20 cellular contexts compared by ENCODE assay signal in the genomic region with DNA sequence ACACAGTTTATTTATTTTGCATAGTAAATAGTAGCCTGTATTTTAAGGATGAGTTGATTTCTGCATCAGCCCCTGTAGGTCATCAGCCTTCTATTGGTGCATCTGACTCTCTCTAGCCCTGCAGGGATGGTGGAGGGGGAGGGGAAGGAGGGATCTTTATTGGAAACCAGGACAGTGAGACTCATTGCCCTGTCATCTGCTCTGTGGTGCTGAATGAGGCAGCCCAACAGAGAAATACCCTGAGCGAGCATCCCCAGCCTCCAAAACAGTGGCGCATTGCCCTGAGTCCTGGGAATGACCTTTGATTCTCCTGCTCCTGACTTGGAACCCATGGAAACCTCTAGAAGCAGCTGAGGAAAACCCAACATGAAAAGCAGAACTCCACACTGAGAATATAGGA. TPM values are rescaled to one million over a fixed set of nuclear protein-coding genes. Genes with fewer than 3 reads are reported as not detected.
DNase-seq lines count a peak whose midpoint lies in the region; ATAC-seq, FAIRE-seq and TF ChIP-seq lines count a peak whose summit lies in the region.
"Had no signal": no experiment of that assay in that cellular context is flagged by ENCODE, and none has a peak within 500 bp of the region (broad histone marks: within the 10 kb centered on the region; RNA-seq: fewer than 3 reads in every experiment).

No MANE protein-coding gene starts in this region.

- H3K27ac ChIP-seq in HepG2 (ENCODE audit: extremely low read length, insufficient read depth, low read length) = no peak overlapping the region
- H3K27ac ChIP-seq in right lobe of liver = no peak overlapping the region
- H3K27ac ChIP-seq in angular gyrus (ENCODE audit: low read depth, low read length) = peak overlapping the region; percentile 0
- peak overlapping the region; percentile 31 for H3K27ac ChIP-seq in substantia nigra (ENCODE audit: low read depth, low read length, poor library complexity, severe bottlenecking)
- H3K27ac ChIP-seq: 22Rv1 had no signal

- H2AFZ ChIP-seq in HepG2 (ENCODE audit: low read length) = no peak overlapping the region

- H3K4me2 ChIP-seq in HepG2 (ENCODE audit: low read depth, low read length) = no peak overlapping the region

- no peak for TF ChIP-seq POLR2A in HepG2 (IDR thresholded peaks at IDR 0.05; ENCODE audit: insufficient read depth in 1 of 2, low read depth in 2 of 2, low read length in 2 of 2)
- TF ChIP-seq POLR2A in right lobe of liver (IDR thresholded peaks at IDR 0.05) = no peak

- no TSS peak for BruUV-seq in HepG2 (replicated peaks; lab: Mats Ljungman, UMichigan)

- H3K27me3 ChIP-seq in HepG2 (ENCODE audit: control insufficient read depth in 1 of 2, insufficient read depth in 2 of 2, low read length in 2 of 2) (peaks cover 4 to 12% of the 10 kb centered on the region in 2 experiments; a peak in 4 of 5 replicates), right lobe of liver (no peaks in the 10 kb centered on the region)

- peaks cover 11% of the 10 kb centered on the region for H3K4me1 ChIP-seq in HepG2 (ENCODE audit: insufficient read depth, low read length)
- peaks cover 0 to 8% (median 3%) of the 10 kb centered on the region in 4 donors for H3K4me1 ChIP-seq in right lobe of liver
- H3K4me1 ChIP-seq: Caco-2 had no signal

- TF ChIP-seq CTCF in HepG2 (CRISPR knock-in tag; IDR thresholded peaks at IDR 0.05) (no peak), right lobe of liver (IDR thresholded peaks at IDR 0.05) (no peak)

- H3K9ac ChIP-seq in HepG2 (ENCODE audit: insufficient read depth, low read depth, low read length) = no peak overlapping the region

- DNase-seq in HepG2 (ENCODE audit: low spot score) (no peak), right lobe of liver (no peak), medulla oblongata (ENCODE audit: extremely low spot score) (peak; percentile 54), substantia nigra (lab: John Stamatoyannopoulos, UW) (peak in 5 of 49 donors; percentile 11 to 46 (median 23)), dermis blood vessel endothelial cell (no peak)
- DNase-seq in stimulated activated CD4-positive, alpha-beta T cell treated with anti-CD3 and anti-CD28 coated beads, Interleukin-15, amount 100 ng/mL, for 24 hours = no peak
- DNase-seq: Caco-2; CD8-positive, alpha-beta memory T cell; DND-41; GF-D8; HCEC 1CT; HFFc6 had no signal

- POLR2A ChIA-PET in HepG2 (lab: Yijun Ruan, JAX) = no interaction called here

- WGBS in HepG2 (ENCODE audit: low lambda C conversion rate) = 63% methylated on average over 2 of the region's 2 CpGs
- 32% methylated on average over 2 of the region's 2 CpGs for WGBS in right lobe of liver (ENCODE audit: insufficient coverage, low coverage, low lambda C conversion rate, missing lambda C conversion rate)

- intact Hi-C loops in HepG2 (cut with micrococcal nuclease; ENCODE audit: unreplicated experiment) (no loop called here), right lobe of liver (cut with DNase I) (no loop called here)

- FAIRE-seq in HepG2 (lab: Jason Lieb, UNC) = no peak
- FAIRE-seq: GM19239 had no signal

- no peaks in the 10 kb centered on the region for H3K36me3 ChIP-seq in HepG2 (replicated peaks in 1 of 2; ENCODE audit: control insufficient read depth in 1 of 2, insufficient read depth in 2 of 2, low read length in 2 of 2)
- H3K36me3 ChIP-seq in right lobe of liver = no peaks in the 10 kb centered on the region

- H3K9me3 ChIP-seq in HepG2 (ENCODE audit: low read length) = no peaks in the 10 kb centered on the region
- no peaks in the 10 kb centered on the region for H3K9me3 ChIP-seq in right lobe of liver
- H3K9me3 ChIP-seq: Caco-2 had no signal

- no peak for TF ChIP-seq RAD21 in HepG2 (CRISPR knock-in tag; IDR thresholded peaks at IDR 0.05)

- in situ Hi-C loops in HepG2 (cut with HindIII; ENCODE audit: extremely low pct_ligation_motif_present, low pct_unique_long_range_greater_than_20kb) = no loop called here

- CTCF ChIA-PET in HepG2 (lab: Yijun Ruan, JAX; ENCODE audit: low intra/inter-chr PET ratio, low total read pairs) = no interaction called here

- no peaks in the 10 kb centered on the region for H4K20me1 ChIP-seq in HepG2 (ENCODE audit: insufficient read depth, low read length)

- H3K4me3 ChIP-seq in HepG2 (replicated peaks in 1 of 3; ENCODE audit: insufficient read depth in 1 of 3, low read depth in 2 of 3, low read length in 3 of 3) (no peak overlapping the region), right lobe of liver (no peak overlapping the region)

- ATAC-seq in HepG2 (no peak), right lobe of liver (no peak), HG03095 (IDR thresholded peaks at IDR 0.05; ENCODE audit: unreplicated experiment) (no peak)

- H3K79me2 ChIP-seq in HepG2 (ENCODE audit: insufficient read depth, low read length) = no peaks in the 10 kb centered on the region

- TF ChIP-seq EP300 in HepG2 (IDR thresholded peaks at IDR 0.05; ENCODE audit: low read depth in 2 of 2, low read length in 2 of 2) = no peak
- TF ChIP-seq EP300 in HepG2 (CRISPR knock-in tag; IDR thresholded peaks at IDR 0.05; ENCODE audit: borderline replicate concordance) = no peak

TF ChIP-seq in HepG2, 621 proteins besides CTCF, POLR2A, EP300 and RAD21 (continues in another document):
- TF ChIP-seq, protein P1, sequence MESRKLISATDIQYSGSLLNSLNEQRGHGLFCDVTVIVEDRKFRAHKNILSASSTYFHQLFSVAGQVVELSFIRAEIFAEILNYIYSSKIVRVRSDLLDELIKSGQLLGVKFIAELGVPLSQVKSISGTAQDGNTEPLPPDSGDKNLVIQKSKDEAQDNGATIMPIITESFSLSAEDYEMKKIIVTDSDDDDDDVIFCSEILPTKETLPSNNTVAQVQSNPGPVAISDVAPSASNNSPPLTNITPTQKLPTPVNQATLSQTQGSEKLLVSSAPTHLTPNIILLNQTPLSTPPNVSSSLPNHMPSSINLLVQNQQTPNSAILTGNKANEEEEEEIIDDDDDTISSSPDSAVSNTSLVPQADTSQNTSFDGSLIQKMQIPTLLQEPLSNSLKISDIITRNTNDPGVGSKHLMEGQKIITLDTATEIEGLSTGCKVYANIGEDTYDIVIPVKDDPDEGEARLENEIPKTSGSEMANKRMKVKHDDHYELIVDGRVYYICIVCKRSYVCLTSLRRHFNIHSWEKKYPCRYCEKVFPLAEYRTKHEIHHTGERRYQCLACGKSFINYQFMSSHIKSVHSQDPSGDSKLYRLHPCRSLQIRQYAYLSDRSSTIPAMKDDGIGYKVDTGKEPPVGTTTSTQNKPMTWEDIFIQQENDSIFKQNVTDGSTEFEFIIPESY (CRISPR knock-in tag; IDR thresholded peaks at IDR 0.05) = peak; percentile 63; the same call in 1 of the 2 replicates

RNA-seq across cellular contexts. Expression of a gene that starts 45.5 kb away (rescaled TPM):
- not detected in 2 replicates for total RNA-seq in HepG2 (2016; rRNA removed; fragmentation: Illumina TruSeq; extraction: Trizol)
- not detected in 2 replicates for total RNA-seq in HepG2 (2016; cell fraction: cytosol; rRNA removed; fragmentation: Illumina TruSeq; extraction: Trizol; ENCODE audit: low read depth)
- total RNA-seq in HepG2 (2016; cell fraction: insoluble cytoplasmic fraction; rRNA removed; fragmentation: Illumina TruSeq; extraction: Trizol) = not detected in 2 replicates
- not detected in 2 replicates for total RNA-seq in HepG2 (2016; cell fraction: membrane; rRNA removed; fragmentation: Illumina TruSeq; extraction: Trizol)
- not detected in 2 replicates for total RNA-seq in HepG2 (2016; cell fraction: nucleus; rRNA removed; fragmentation: Illumina TruSeq; extraction: Trizol)
- 0.37 TPM in 1 of 2 replicates, not detected in the other for polyA plus RNA-seq in HepG2 (2011; rRNA removed)
- polyA plus RNA-seq in HepG2 (2011; cell fraction: cytosol; rRNA removed) = not detected in 2 replicates
- not detected in 2 replicates for polyA plus RNA-seq in HepG2 (2011; cell fraction: nucleus; rRNA removed)
- polyA plus RNA-seq in HepG2 (2012) = not detected in 2 replicates
- polyA plus RNA-seq in HepG2 (2016; cell fraction: cytosol; fragmentation: Illumina TruSeq; extraction: Trizol; ENCODE audit: low read depth) = not detected in 2 replicates
- not detected in 2 replicates for polyA plus RNA-seq in HepG2 (2016; cell fraction: insoluble cytoplasmic fraction; fragmentation: Illumina TruSeq; extraction: Trizol; ENCODE audit: low read depth)
- polyA plus RNA-seq in HepG2 (2016; cell fraction: membrane; fragmentation: Illumina TruSeq; extraction: Trizol; ENCODE audit: low read depth) = not detected in 2 replicates
- not detected in 2 replicates for polyA plus RNA-seq in HepG2 (2016; cell fraction: nucleus; fragmentation: Illumina TruSeq; extraction: Trizol; ENCODE audit: insufficient read depth, low read depth)
- 0.78 TPM in 1 of 2 replicates, not detected in the other for polyA minus RNA-seq in HepG2 (2011; rRNA and poly(A)+ RNA removed; ENCODE audit: low replicate concordance)
- not detected in 2 replicates for polyA minus RNA-seq in HepG2 (2011; cell fraction: cytosol; rRNA and poly(A)+ RNA removed)
- polyA minus RNA-seq in HepG2 (2011; cell fraction: nucleus; rRNA and poly(A)+ RNA removed) = not detected in 2 replicates
- total RNA-seq in right lobe of liver = not detected
- not detected in 2 replicates for total RNA-seq in dermis blood vessel endothelial cell
- total RNA-seq: A673; Caco-2; CD8-positive, alpha-beta memory T cell; H4; HFFc6 had no signal
- polyA plus RNA-seq: BJ; CD14-positive monocyte; CD8-positive, alpha-beta memory T cell had no signal

RNA-seq across cellular contexts. Expression of a gene that starts 59.2 kb away (rescaled TPM):
- total RNA-seq in HepG2 (2016; rRNA removed; fragmentation: Illumina TruSeq; extraction: Trizol) (2.1 and 3.6 TPM in 2 replicates), right lobe of liver (1 to 10 TPM in 2 of 6 experiments, under 1 TPM in 4; 0.39 to 4.9 (median 0.59) TPM), dermis blood vessel endothelial cell (under 0.01 and 0.05 TPM in 2 replicates)
- total RNA-seq in HepG2 (2016; cell fraction: cytosol; rRNA removed; fragmentation: Illumina TruSeq; extraction: Trizol; ENCODE audit: low read depth) = 2.0 and 2.2 TPM in 2 replicates
- total RNA-seq in HepG2 (2016; cell fraction: insoluble cytoplasmic fraction; rRNA removed; fragmentation: Illumina TruSeq; extraction: Trizol) = 1.7 and 2.4 TPM in 2 replicates
- 2.1 and 2.3 TPM in 2 replicates for total RNA-seq in HepG2 (2016; cell fraction: membrane; rRNA removed; fragmentation: Illumina TruSeq; extraction: Trizol)
- 1.8 and 2.7 TPM in 2 replicates for total RNA-seq in HepG2 (2016; cell fraction: nucleus; rRNA removed; fragmentation: Illumina TruSeq; extraction: Trizol)
- 2.8 and 3.3 TPM in 2 replicates for polyA plus RNA-seq in HepG2 (2011; rRNA removed)
- polyA plus RNA-seq in HepG2 (2011; cell fraction: cytosol; rRNA removed) = 1.4 and 1.9 TPM in 2 replicates
- 3.1 and 3.6 TPM in 2 replicates for polyA plus RNA-seq in HepG2 (2011; cell fraction: nucleus; rRNA removed)
- polyA plus RNA-seq in HepG2 (2012) = 3.8 and 7.8 TPM in 2 replicates
- polyA plus RNA-seq in HepG2 (2016; cell fraction: cytosol; fragmentation: Illumina TruSeq; extraction: Trizol; ENCODE audit: low read depth) = 6.6 and 6.7 TPM in 2 replicates
- polyA plus RNA-seq in HepG2 (2016; cell fraction: insoluble cytoplasmic fraction; fragmentation: Illumina TruSeq; extraction: Trizol; ENCODE audit: low read depth) = 4.1 and 6.8 TPM in 2 replicates
- 4.0 and 5.5 TPM in 2 replicates for polyA plus RNA-seq in HepG2 (2016; cell fraction: membrane; fragmentation: Illumina TruSeq; extraction: Trizol; ENCODE audit: low read depth)
- polyA plus RNA-seq in HepG2 (2016; cell fraction: nucleus; fragmentation: Illumina TruSeq; extraction: Trizol; ENCODE audit: insufficient read depth, low read depth) = 3.8 and 5.1 TPM in 2 replicates
- 2.0 and 2.7 TPM in 2 replicates for polyA minus RNA-seq in HepG2 (2011; rRNA and poly(A)+ RNA removed; ENCODE audit: low replicate concordance)
- polyA minus RNA-seq in HepG2 (2011; cell fraction: cytosol; rRNA and poly(A)+ RNA removed) = 0.97 and 2.1 TPM in 2 replicates
- polyA minus RNA-seq in HepG2 (2011; cell fraction: nucleus; rRNA and poly(A)+ RNA removed) = 1.4 and 1.7 TPM in 2 replicates
- polyA plus RNA-seq: CD14-positive monocyte had no signal

Comparison
In these comparisons a context has a peak if more than half of its experiments do, and no peak if none do; other contexts are left out.
1. H3K27ac ChIP-seq: peak in angular gyrus (single experiment) and substantia nigra (single experiment); none in HepG2 (single experiment) and right lobe of liver (0 of 3).